26 cellular contexts compared by ENCODE assay signal in genomic region chr11:77374611-77375031, GRCh38.
DNase-seq lines count a peak whose midpoint lies in the region; ATAC-seq, FAIRE-seq and TF ChIP-seq lines count a peak whose summit lies in the region.
"Had no signal": no experiment of that assay in that cellular context is flagged by ENCODE, and none has a peak within 500 bp of the region (broad histone marks: within the 10 kb centered on the region; RNA-seq: fewer than 3 reads in every experiment).

No MANE protein-coding gene starts in this region.

- H3K27ac ChIP-seq in mucosa of rectum (ENCODE audit: low read depth in 2 of 2, low read length in 2 of 2): peak overlapping the region; percentile 43 to 79
- H3K27ac ChIP-seq: ascending aorta, SJCRH30, spleen had no signal

- H3K4me3 ChIP-seq in bronchial epithelial cell (ENCODE audit: low read depth, low read length) (no peak overlapping the region), mucosa of rectum (ENCODE audit: low read length in 2 of 2) (no peak overlapping the region)
- H3K4me3 ChIP-seq: ascending aorta, SJCRH30, spleen had no signal

- TF ChIP-seq CTCF in bronchial epithelial cell (IDR thresholded peaks at IDR 0.05; ENCODE audit: insufficient read depth, low read length, severe bottlenecking): no peak

- no peak overlapping the region for H3K9ac ChIP-seq in mucosa of rectum (ENCODE audit: low read depth in 1 of 2, low read length in 2 of 2)

- no peak overlapping the region for H3K4me3 Mint-ChIP-seq in activated T-cell treated with anti-CD3 and anti-CD28 coated beads, Interleukin-2, amount 50 U/mL, for 24 hours
- H3K4me3 Mint-ChIP-seq: activated B cell treated with CpG ODN at 0.5 μM for 24 hours; activated CD4-positive, alpha-beta memory T cell treated with anti-CD3 and anti-CD28 coated beads for 36 hours; nephron progenitor cell had no signal

- H3K36me3 Mint-ChIP-seq in activated T-cell treated with anti-CD3 and anti-CD28 coated beads, Interleukin-2, amount 50 U/mL, for 24 hours (ENCODE audit: low read depth): peaks cover 53% of the 10 kb centered on the region

- no peaks in the 10 kb centered on the region for H3K27me3 Mint-ChIP-seq in activated T-cell treated with anti-CD3 and anti-CD28 coated beads, Interleukin-2, amount 50 U/mL, for 24 hours
- H3K27me3 Mint-ChIP-seq: activated B cell treated with CpG ODN at 0.5 μM for 24 hours; activated CD4-positive, alpha-beta memory T cell treated with anti-CD3 and anti-CD28 coated beads for 36 hours had no signal

- FAIRE-seq in bronchial epithelial cell (lab: Jason Lieb, UNC): no peak
- FAIRE-seq: colon, endometrium had no signal

- H3K27ac Mint-ChIP-seq in activated T-cell treated with anti-CD3 and anti-CD28 coated beads, Interleukin-2, amount 50 U/mL, for 24 hours: no peak overlapping the region
- H3K27ac Mint-ChIP-seq: activated B cell treated with CpG ODN at 0.5 μM for 24 hours; activated CD4-positive, alpha-beta memory T cell treated with anti-CD3 and anti-CD28 coated beads for 36 hours; nephron progenitor cell had no signal

- peaks cover 8% of the 10 kb centered on the region for H3K4me1 Mint-ChIP-seq in activated T-cell treated with anti-CD3 and anti-CD28 coated beads, Interleukin-2, amount 50 U/mL, for 24 hours (ENCODE audit: low read depth)
- H3K4me1 Mint-ChIP-seq: activated B cell treated with CpG ODN at 0.5 μM for 24 hours, nephron progenitor cell had no signal

- DNase-seq in DMS53 treated with DMSO at 0.1 percent for 48 hours (lab: John Stamatoyannopoulos, UW; ENCODE audit: unreplicated experiment) (peak; percentile 30), NCI-H526 (lab: John Stamatoyannopoulos, UW) (peak; percentile 76 to 89), bronchial epithelial cell (ENCODE audit: low read depth) (peak; percentile 85), superior temporal gyrus (ENCODE audit: extremely low spot score) (no peak), NCI-H128 (lab: John Stamatoyannopoulos, UW; ENCODE audit: unreplicated experiment) (no peak)
- DNase-seq in activated T-cell treated with anti-CD3 and anti-CD28 coated beads, Interleukin-2, amount 50 U/mL, for 24 hours: no peak
- DNase-seq: ACHN; activated B cell treated with CpG ODN at 0.5 μM for 24 hours; activated CD4-positive, alpha-beta memory T cell treated with anti-CD3 and anti-CD28 coated beads for 36 hours; activated naive CD4-positive, alpha-beta T cell treated with anti-CD3 and anti-CD28 coated beads, Interleukin-2, amount 50 U/mL, for 16 hours; DMS153; KG1; kidney glomerular epithelial cell; NCI-H1092; NCI-H2081; NCI-H524; nephron progenitor cell; SJCRH30; spleen; stimulated activated CD4-positive, alpha-beta T cell treated with anti-CD3 and anti-CD28 coated beads, Interleukin-4, amount 100 ng/mL, for 4 hours; T-helper 2 cell had no signal

- peaks cover 3 to 37% of the 10 kb centered on the region in 2 donors for H3K4me1 ChIP-seq in mucosa of rectum (ENCODE audit: control insufficient read depth in 2 of 2, insufficient read depth in 2 of 2, low read length in 2 of 2)
- H3K4me1 ChIP-seq: ascending aorta, SJCRH30, spleen had no signal

- ATAC-seq in HG02884 (IDR thresholded peaks at IDR 0.05; ENCODE audit: unreplicated experiment): no peak

- no peaks in the 10 kb centered on the region for H3K9me3 ChIP-seq in mucosa of rectum (ENCODE audit: control insufficient read depth in 2 of 2, low read length in 2 of 2)
- H3K9me3 ChIP-seq: ascending aorta, SJCRH30, spleen had no signal

- H3K9me3 Mint-ChIP-seq in activated T-cell treated with anti-CD3 and anti-CD28 coated beads, Interleukin-2, amount 50 U/mL, for 24 hours: no peaks in the 10 kb centered on the region
- H3K9me3 Mint-ChIP-seq: activated B cell treated with CpG ODN at 0.5 μM for 24 hours; activated CD4-positive, alpha-beta memory T cell treated with anti-CD3 and anti-CD28 coated beads for 36 hours; nephron progenitor cell had no signal

- H3K36me3 ChIP-seq in bronchial epithelial cell (ENCODE audit: control insufficient read depth, insufficient read depth, low read length) (peaks cover 3% of the 10 kb centered on the region), mucosa of rectum (ENCODE audit: control insufficient read depth in 2 of 2, insufficient read depth in 2 of 2, low read length in 2 of 2) (peaks cover 19 to 28% of the 10 kb centered on the region in 2 donors)

- H3K27me3 ChIP-seq in bronchial epithelial cell (ENCODE audit: control insufficient read depth, insufficient read depth, low read length) (no peaks in the 10 kb centered on the region), mucosa of rectum (ENCODE audit: control insufficient read depth in 2 of 2, insufficient read depth in 2 of 2, low read length in 2 of 2) (no peaks in the 10 kb centered on the region)
- H3K27me3 ChIP-seq: ascending aorta, SJCRH30, spleen had no signal

Comparison
In these comparisons a context has a peak if more than half of its experiments do, and no peak if none do; other contexts are left out.
1. DNase-seq: peak in DMS53 treated with DMSO at 0.1 percent for 48 hours (single experiment), NCI-H526 (2 of 2) and bronchial epithelial cell (single experiment); none in activated T-cell treated with anti-CD3 and anti-CD28 coated beads, Interleukin-2, amount 50 U/mL, for 24 hours (single experiment), superior temporal gyrus (single experiment) and NCI-H128 (single experiment).